Comparison of ENCODE assay signal across 1 cellular context in genomic region chr6:13289789-13290318, GRCh38.
A peak's percentile ranks its signal among the peaks of the same experiment; 100 is the strongest.
TF ChIP-seq lines count a peak whose summit lies in the region.

No MANE protein-coding gene starts in this region.

TF ChIP-seq in HepG2, 621 proteins besides CTCF, POLR2A, EP300 and RAD21 (continued from another document and continues in another):
- no peak for TF ChIP-seq ZNF280B (CRISPR knock-in tag; IDR thresholded peaks at IDR 0.05; ENCODE audit: borderline replicate concordance)
- TF ChIP-seq ZNF318 (CRISPR knock-in tag; IDR thresholded peaks at IDR 0.05): no peak
- TF ChIP-seq SMAD9 (CRISPR knock-in tag; IDR thresholded peaks at IDR 0.05): no peak
- TF ChIP-seq ZNF10 (CRISPR knock-in tag; IDR thresholded peaks at IDR 0.05; ENCODE audit: borderline replicate concordance, low read depth): no peak
- no peak for TF ChIP-seq ZNF383 (CRISPR knock-in tag; IDR thresholded peaks at IDR 0.05; ENCODE audit: borderline replicate concordance)
- no peak for TF ChIP-seq ZNF224 (CRISPR knock-in tag; IDR thresholded peaks at IDR 0.05)
- no peak for TF ChIP-seq AGO2 (optimal IDR thresholded peaks at IDR 0.05; ENCODE audit: low read depth, low read length)
- no peak for TF ChIP-seq PHF5A (CRISPR knock-in tag; IDR thresholded peaks at IDR 0.05; ENCODE audit: low read depth, unreplicated experiment)
- no peak for TF ChIP-seq ZNF264 (CRISPR knock-in tag; IDR thresholded peaks at IDR 0.05)
- TF ChIP-seq THAP8 (CRISPR knock-in tag; IDR thresholded peaks at IDR 0.05; ENCODE audit: borderline replicate concordance): no peak
- TF ChIP-seq ZNF570 (CRISPR knock-in tag; IDR thresholded peaks at IDR 0.05; ENCODE audit: borderline replicate concordance): no peak
- no peak for TF ChIP-seq PAX8 (CRISPR knock-in tag; IDR thresholded peaks at IDR 0.05; ENCODE audit: borderline replicate concordance)
- no peak for TF ChIP-seq ZMAT5 (CRISPR knock-in tag; IDR thresholded peaks at IDR 0.05; ENCODE audit: borderline replicate concordance, low read depth)
- peak; percentile 84 for TF ChIP-seq KDM6A (CRISPR knock-in tag; IDR thresholded peaks at IDR 0.05; ENCODE audit: low read depth)
- no peak; the same call in 1 of the 2 replicates for TF ChIP-seq ZNF629 (CRISPR knock-in tag; conservative IDR thresholded peaks at IDR 0.05)
- no peak for TF ChIP-seq ATRX (CRISPR knock-in tag; IDR thresholded peaks at IDR 0.05; ENCODE audit: borderline replicate concordance)
- TF ChIP-seq ATF7-NPFF (CRISPR knock-in tag; IDR thresholded peaks at IDR 0.05; ENCODE audit: low read depth): no peak
- TF ChIP-seq PRMT3 (CRISPR knock-in tag; IDR thresholded peaks at IDR 0.05; ENCODE audit: borderline replicate concordance, low read depth): no peak
- TF ChIP-seq RFX1 (IDR thresholded peaks at IDR 0.05): no peak
- peak; percentile 51; the same call in 1 of the 2 replicates for TF ChIP-seq TARDBP (CRISPR knock-in tag; IDR thresholded peaks at IDR 0.05)
- TF ChIP-seq RXRB (CRISPR knock-in tag; IDR thresholded peaks at IDR 0.05; ENCODE audit: borderline replicate concordance): peak; percentile 89
- TF ChIP-seq PREB (CRISPR knock-in tag; IDR thresholded peaks at IDR 0.05): no peak
- TF ChIP-seq KDM5B (CRISPR knock-in tag; IDR thresholded peaks at IDR 0.05; ENCODE audit: borderline replicate concordance): no peak
- TF ChIP-seq FOXP4 (CRISPR knock-in tag; IDR thresholded peaks at IDR 0.05): peak; percentile 86; the same call in 1 of the 2 replicates
- TF ChIP-seq SRSF4 (IDR thresholded peaks at IDR 0.05; ENCODE audit: low read depth, low read length, poor library complexity, severe bottlenecking): no peak
- TF ChIP-seq RFX5 (IDR thresholded peaks at IDR 0.05; ENCODE audit: low read depth, low read length): no peak
- no peak for TF ChIP-seq ZNF432 (CRISPR knock-in tag; IDR thresholded peaks at IDR 0.05; ENCODE audit: borderline replicate concordance)
- TF ChIP-seq PAXIP1 (CRISPR knock-in tag; conservative IDR thresholded peaks at IDR 0.05): peak; percentile 96
- no peak for TF ChIP-seq MATR3 (CRISPR knock-in tag; IDR thresholded peaks at IDR 0.05)
- peak; percentile 78 for TF ChIP-seq TEAD3 (CRISPR knock-in tag; optimal IDR thresholded peaks at IDR 0.05; ENCODE audit: borderline replicate concordance)
- no peak for TF ChIP-seq ESRRA (CRISPR knock-in tag; IDR thresholded peaks at IDR 0.05; ENCODE audit: low read depth)
- TF ChIP-seq SMARCC2 (IDR thresholded peaks at IDR 0.05): no peak
- no peak for TF ChIP-seq ATF7 (IDR thresholded peaks at IDR 0.05)
- TF ChIP-seq ATF7 (CRISPR knock-in tag; IDR thresholded peaks at IDR 0.05): no peak
- TF ChIP-seq ZNF792 (CRISPR knock-in tag; IDR thresholded peaks at IDR 0.05): peak; percentile 67; the same call in 1 of the 2 replicates
- no peak; the same call in 1 of the 2 replicates for TF ChIP-seq ZNF136 (CRISPR knock-in tag; IDR thresholded peaks at IDR 0.05; ENCODE audit: low read depth)
- TF ChIP-seq MAX (IDR thresholded peaks at IDR 0.05): peak; percentile 54
- TF ChIP-seq IRF1 (CRISPR knock-in tag; IDR thresholded peaks at IDR 0.05; ENCODE audit: low read depth): no peak
- no peak; the same call in 1 of the 2 replicates for TF ChIP-seq ATF1 (CRISPR knock-in tag; IDR thresholded peaks at IDR 0.05)
- no peak for TF ChIP-seq TMF1 (CRISPR knock-in tag; IDR thresholded peaks at IDR 0.05; ENCODE audit: low read depth)
- TF ChIP-seq TCF12 (IDR thresholded peaks at IDR 0.05): no peak
- peak; percentile 35; the same call in 1 of the 2 replicates for TF ChIP-seq TCF12 (CRISPR knock-in tag; IDR thresholded peaks at IDR 0.05)
- no peak for TF ChIP-seq HOXA7 (CRISPR knock-in tag; IDR thresholded peaks at IDR 0.05)
- peak; percentile 83; the same call in 1 of the 2 replicates for TF ChIP-seq MEIS1 (CRISPR knock-in tag; IDR thresholded peaks at IDR 0.05; ENCODE audit: borderline replicate concordance)
- no peak for TF ChIP-seq BORCS8-MEF2B (CRISPR knock-in tag; IDR thresholded peaks at IDR 0.05)
- TF ChIP-seq ZNF350 (CRISPR knock-in tag; IDR thresholded peaks at IDR 0.05; ENCODE audit: borderline replicate concordance, low read depth): no peak
- TF ChIP-seq FOXK1 (CRISPR knock-in tag; IDR thresholded peaks at IDR 0.05; ENCODE audit: borderline replicate concordance, low read depth): no peak
- TF ChIP-seq THAP11 (CRISPR knock-in tag; IDR thresholded peaks at IDR 0.05): no peak; the same call in 1 of the 2 replicates
- no peak for TF ChIP-seq JUND (CRISPR knock-in tag; IDR thresholded peaks at IDR 0.05)
